Comparison of ENCODE assay signal across 9 cellular contexts in genomic region chr6:2970034-2970685, GRCh38. TPM values are rescaled to one million over a fixed set of nuclear protein-coding genes. Genes with fewer than 3 reads are reported as not detected.
DNase-seq lines count a peak whose midpoint lies in the region; ATAC-seq and TF ChIP-seq lines count a peak whose summit lies in the region.
"Had no signal": no experiment of that assay in that cellular context is flagged by ENCODE, and none has a peak within 500 bp of the region (broad histone marks: within the 10 kb centered on the region; RNA-seq: fewer than 3 reads in every experiment).

No MANE protein-coding gene starts in this region.

- H3K4me1 ChIP-seq in cardiac muscle cell (ENCODE audit: low read depth) (peaks cover 6% of the 10 kb centered on the region), mucosa of rectum (ENCODE audit: control insufficient read depth in 2 of 2, insufficient read depth in 2 of 2, low read length in 2 of 2) (peaks cover 2 to 21% of the 10 kb centered on the region in 2 donors), urinary bladder (ENCODE audit: insufficient read depth) (peaks cover 3% of the 10 kb centered on the region)

- no peaks in the 10 kb centered on the region for H3K27me3 ChIP-seq in cardiac muscle cell
- H3K27me3 ChIP-seq in mucosa of rectum (ENCODE audit: control insufficient read depth in 2 of 2, insufficient read depth in 2 of 2, low read length in 2 of 2), result no peaks in the 10 kb centered on the region

- peak overlapping the region; percentile 72 to 82 for H3K9ac ChIP-seq in mucosa of rectum (ENCODE audit: low read depth in 1 of 2, low read length in 2 of 2)

- H3K36me3 ChIP-seq in cardiac muscle cell, result no peaks in the 10 kb centered on the region
- peaks cover 0 to 3% of the 10 kb centered on the region in 2 donors for H3K36me3 ChIP-seq in mucosa of rectum (ENCODE audit: control insufficient read depth in 2 of 2, insufficient read depth in 2 of 2, low read length in 2 of 2)
- H3K36me3 ChIP-seq in urinary bladder (ENCODE audit: insufficient read depth), result no peaks in the 10 kb centered on the region

- TF ChIP-seq CTCF in cardiac muscle cell (IDR thresholded peaks at IDR 0.05; ENCODE audit: low read depth, low read length) (no peak), cardiac fibroblast (IDR thresholded peaks at IDR 0.05; ENCODE audit: low read depth, low read length) (no peak)

- intact Hi-C loops in cardiac septum (cut with DNase I), result loop anchor here (2.0 kb wide), 1 partner anchor 17 kb away; no protein-coding TSS in a partner anchor

- H3K4me3 ChIP-seq in cardiac muscle cell (peak overlapping the region; percentile 43), cardiac fibroblast (replicated peaks in 1 of 2; ENCODE audit: low read depth in 2 of 2, low read length in 2 of 2) (peak overlapping the region; percentile 43 to 60), mucosa of rectum (ENCODE audit: low read length in 2 of 2) (peak overlapping the region; percentile 71 to 82), urinary bladder (ENCODE audit: low read depth, low read length) (peak overlapping the region; percentile 79)

- 26% methylated on average over 10 of the region's 10 CpGs for WGBS in urinary bladder

- H3K27ac ChIP-seq in cardiac muscle cell (no peak overlapping the region), mucosa of rectum (ENCODE audit: low read depth in 2 of 2, low read length in 2 of 2) (peak overlapping the region; percentile 25), urinary bladder (ENCODE audit: low read depth) (no peak overlapping the region)

- DNase-seq in cardiac muscle cell (ENCODE audit: low read depth in 1 of 2, low spot score in 1 of 2) (peak in 1 of 2 donors; percentile 19), cardiac septum (ENCODE audit: low spot score) (no peak), cardiac fibroblast (ENCODE audit: low read depth in 2 of 2) (peak; percentile 25 to 39), NCI-H2107 (lab: John Stamatoyannopoulos, UW) (no peak)
- DNase-seq: NCI-H2029 treated with DMSO at 0.1 percent for 48 hours had no signal

- ATAC-seq in GM21390 (IDR thresholded peaks at IDR 0.05; ENCODE audit: unreplicated experiment) (no peak), HG03108 (IDR thresholded peaks at IDR 0.05; ENCODE audit: unreplicated experiment) (no peak)

- no peaks in the 10 kb centered on the region for H3K9me3 ChIP-seq in cardiac muscle cell (ENCODE audit: low read depth)
- no peaks in the 10 kb centered on the region for H3K9me3 ChIP-seq in mucosa of rectum (ENCODE audit: control insufficient read depth in 2 of 2, low read length in 2 of 2)

RNA-seq across cellular contexts. Expression of gene SERPINB6, which starts 1.2 kb away (rescaled TPM):
- total RNA-seq in cardiac muscle cell (83.4 and 122 TPM in 2 replicates), cardiac septum (171 TPM), urinary bladder (58.8 TPM)
- polyA plus RNA-seq in cardiac muscle cell (91.8 and 118 TPM in 2 replicates), urinary bladder (130 TPM)

RNA-seq across cellular contexts. Expression of gene NQO2, which starts 29.5 kb away (rescaled TPM):
- total RNA-seq in cardiac muscle cell (38.7 and 42.7 TPM in 2 replicates), cardiac septum (37.9 TPM), urinary bladder (8.7 TPM)
- polyA plus RNA-seq in cardiac muscle cell (92.8 and 103 TPM in 2 replicates), urinary bladder (25.5 TPM)

Comparison
In these comparisons a context has a peak if more than half of its experiments do, and no peak if none do; other contexts are left out.
1. DNase-seq: peak in cardiac fibroblast (2 of 2); none in cardiac septum (single experiment) and NCI-H2107 (single experiment).
2. H3K27ac ChIP-seq: peak in mucosa of rectum (2 of 2); none in cardiac muscle cell (single experiment) and urinary bladder (single experiment).
3. Peak in every context shown above with its lines, with median percentiles within 50 percentile points of each other: H3K4me3 ChIP-seq.